In the genomic region with DNA sequence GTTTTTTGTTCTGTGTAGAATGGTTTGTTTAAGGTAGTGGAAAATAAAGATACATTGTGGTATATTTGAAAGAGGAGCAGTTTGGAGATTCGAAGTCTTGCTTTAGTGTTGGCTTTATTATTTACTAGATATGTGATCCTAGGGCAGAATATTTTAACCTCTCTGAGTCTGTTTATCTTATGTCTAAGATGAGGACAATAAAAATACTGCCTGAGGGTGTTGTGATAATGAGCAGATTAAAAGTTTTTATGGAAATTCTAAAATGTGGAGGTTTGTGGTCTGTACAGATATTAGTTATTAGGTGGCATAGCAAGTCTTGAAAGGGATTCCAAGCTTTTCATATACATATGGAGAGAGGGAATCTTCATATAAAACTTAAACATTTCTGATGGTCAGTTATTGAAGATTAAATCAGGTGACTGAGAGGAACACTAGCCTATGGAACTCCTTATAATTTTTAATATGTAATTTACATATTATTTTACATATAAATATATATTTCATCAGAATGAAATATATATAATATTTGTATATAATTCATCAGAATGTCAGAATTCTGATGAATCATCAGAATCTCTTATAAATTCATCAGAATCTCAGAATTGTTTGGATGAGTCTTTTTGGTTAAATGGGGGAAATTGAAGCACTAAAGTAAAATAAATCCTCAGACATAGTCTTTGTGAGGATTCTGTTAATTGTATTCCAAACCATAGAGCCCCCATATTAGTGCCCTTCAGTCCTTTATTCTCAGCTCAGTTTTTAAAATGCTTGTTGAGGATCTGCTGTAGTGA, we compare ENCODE assay signal across 1 cellular context.
TF ChIP-seq lines count a peak whose summit lies in the region.

No MANE protein-coding gene starts in this region.

TF ChIP-seq in HepG2, 621 proteins besides CTCF, POLR2A, EP300 and RAD21:
- peak; percentile 23 to 76; a peak in 3 of 4 replicates for TF ChIP-seq MAFK (conservative IDR thresholded peaks at IDR 0.05 in 1 of 2, IDR thresholded peaks at IDR 0.05 in 1 of 2; ENCODE audit: low read length in 2 of 2)
- TF ChIP-seq ZNF619 (CRISPR knock-in tag; IDR thresholded peaks at IDR 0.05): no peak
- TF ChIP-seq MAFF (IDR thresholded peaks at IDR 0.05; ENCODE audit: low read depth, low read length): peak; percentile 62; the same call in 1 of the 2 replicates
